ENCODE assay signal across 1 cellular context in the genomic region with DNA sequence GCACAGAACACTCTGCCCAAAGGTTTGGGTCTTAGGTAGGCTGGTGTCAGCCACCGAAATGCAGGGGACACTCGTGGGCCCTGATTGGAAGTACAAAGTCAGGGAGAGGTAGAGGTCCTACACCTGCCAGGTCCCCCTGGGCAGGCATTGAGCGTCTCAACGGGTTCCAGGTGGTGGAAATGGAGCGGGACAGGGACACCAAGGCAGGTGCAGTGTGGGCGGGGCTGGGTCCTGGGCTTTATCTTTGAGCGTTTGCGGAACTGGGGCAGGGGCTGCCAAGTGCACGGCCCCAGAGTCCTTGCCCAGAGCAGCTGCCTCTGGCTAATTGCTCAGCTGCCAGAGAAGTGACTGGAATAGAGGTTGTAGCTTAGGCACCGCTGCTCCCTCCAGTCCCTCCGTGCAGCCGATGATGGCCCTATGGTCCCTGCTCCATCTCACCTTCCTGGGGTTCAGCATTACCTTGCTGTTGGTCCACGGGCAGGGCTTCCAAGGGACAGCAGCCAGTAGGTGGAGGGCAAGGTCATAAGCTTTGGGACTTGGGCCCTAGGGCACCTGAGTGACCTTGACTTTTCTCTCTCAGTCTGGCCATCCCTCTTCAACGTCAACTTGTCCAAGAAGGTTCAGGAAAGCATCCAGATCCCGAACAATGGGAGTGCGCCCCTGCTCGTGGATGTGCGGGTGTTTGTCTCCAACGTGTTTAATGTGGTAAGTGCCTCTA.
TF ChIP-seq lines count a peak whose summit lies in the region.

Gene ZACN (plus strand): TSS at position 324 of the 718 bp plus-strand sequence. CDS start 83 bp downstream, at position 407.

TF ChIP-seq in neural cell, 6 proteins besides CTCF, POLR2A, EP300 and RAD21 (continued from another document):
- no peak for TF ChIP-seq SMC3 (conservative IDR thresholded peaks at IDR 0.05; ENCODE audit: poor library complexity)
- TF ChIP-seq MXI1 (conservative IDR thresholded peaks at IDR 0.05; ENCODE audit: poor library complexity, severe bottlenecking), result no peak
